Comparison of ENCODE assay signal across 23 cellular contexts in the genomic region with DNA sequence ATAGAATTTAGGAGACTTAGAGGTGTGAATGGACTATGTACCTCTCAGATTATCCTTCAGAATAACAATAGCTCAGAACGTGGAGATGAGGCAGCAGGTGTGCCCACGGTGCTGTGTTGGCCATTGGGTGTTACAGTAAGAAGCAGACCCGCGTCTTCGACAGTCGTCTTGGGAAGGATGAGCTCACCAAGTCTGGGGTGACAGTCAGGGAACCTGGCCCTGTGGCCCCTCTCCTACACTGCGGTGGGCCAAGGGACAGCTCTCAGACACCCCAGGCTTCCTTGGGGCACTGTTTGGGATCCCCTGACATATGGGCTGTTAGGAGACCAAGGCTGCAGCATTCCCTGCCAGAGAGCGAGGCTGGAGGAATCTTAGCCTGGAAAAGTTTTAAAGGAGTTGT.
"Had no signal": no experiment of that assay in that cellular context is flagged by ENCODE, and none has a peak within 500 bp of the region (broad histone marks: within the 10 kb centered on the region; RNA-seq: fewer than 3 reads in every experiment).

No MANE protein-coding gene starts in this region.

- H3K36me3 Mint-ChIP-seq: natural killer cell had no signal

- H3K4me1 Mint-ChIP-seq: memory B cell; natural killer cell; stimulated activated naive B cell treated with anti-CD40 and anti-IgM and Interleukin-4, amounts not matched to agents 10 μg/mL and 1 μg/mL and 100 μg/mL, for 72 hours had no signal

- H3K27me3 Mint-ChIP-seq: memory B cell; progenitor cell of endocrine pancreas; stimulated activated naive B cell treated with anti-CD40 and anti-IgM and Interleukin-4, amounts not matched to agents 10 μg/mL and 1 μg/mL and 100 μg/mL, for 72 hours; stimulated activated naive CD8-positive, alpha-beta T cell treated with anti-CD3 and anti-CD28 coated beads, Interleukin-15, Interleukin-2, amounts not matched to agents 100 ng/mL and 50 ng/mL, for 24 hours had no signal

- ATAC-seq: foreskin keratinocyte; gastroesophageal sphincter; heart left ventricle; right lobe of liver; stimulated activated naive B cell treated with anti-CD40 and anti-IgM and Interleukin-4, amounts not matched to agents 10 μg/mL and 1 μg/mL and 100 μg/mL, for 72 hours had no signal

- H3K27ac ChIP-seq: dorsolateral prefrontal cortex, esophagus muscularis mucosa, foreskin keratinocyte, gastroesophageal sphincter, heart left ventricle, hepatocyte, parathyroid adenoma, right lobe of liver, suprapubic skin, transverse colon, vagina had no signal

- H3K9me3 Mint-ChIP-seq: memory B cell; natural killer cell; stimulated activated naive B cell treated with anti-CD40 and anti-IgM and Interleukin-4, amounts not matched to agents 10 μg/mL and 1 μg/mL and 100 μg/mL, for 72 hours; stimulated activated naive CD8-positive, alpha-beta T cell treated with anti-CD3 and anti-CD28 coated beads, Interleukin-15, Interleukin-2, amounts not matched to agents 100 ng/mL and 50 ng/mL, for 24 hours had no signal

- H3K4me3 Mint-ChIP-seq: memory B cell; natural killer cell; stimulated activated naive B cell treated with anti-CD40 and anti-IgM and Interleukin-4, amounts not matched to agents 10 μg/mL and 1 μg/mL and 100 μg/mL, for 72 hours; stimulated activated naive CD8-positive, alpha-beta T cell treated with anti-CD3 and anti-CD28 coated beads, Interleukin-15, Interleukin-2, amounts not matched to agents 100 ng/mL and 50 ng/mL, for 24 hours had no signal

- H3K36me3 ChIP-seq: right lobe of liver, transverse colon, vagina had no signal

- DNase-seq: dorsolateral prefrontal cortex; effector CD4-positive, alpha-beta T cell; foreskin keratinocyte; heart left ventricle; kidney glomerular epithelial cell; natural killer cell; occipital lobe; right lobe of liver; small intestine; stimulated activated CD4-positive, alpha-beta T cell treated with anti-CD3 and anti-CD28 coated beads, Interleukin-15, amount 100 ng/mL, for 24 hours; stimulated activated CD4-positive, alpha-beta T cell treated with anti-CD3 and anti-CD28 coated beads, Interleukin-2, amount 100 ng/mL, for 48 hours; stimulated activated naive B cell treated with anti-CD40 and anti-IgM and Interleukin-4, amounts not matched to agents 10 μg/mL and 1 μg/mL and 100 μg/mL, for 72 hours; transverse colon had no signal

- H2AFZ ChIP-seq: hepatocyte, parathyroid adenoma had no signal

- H3K4me3 ChIP-seq: dorsolateral prefrontal cortex, esophagus muscularis mucosa, gastroesophageal sphincter, heart left ventricle, hepatocyte, lung, right lobe of liver, suprapubic skin, transverse colon, vagina had no signal

- H3K4me2 ChIP-seq: hepatocyte had no signal

- H3K4me1 ChIP-seq: esophagus muscularis mucosa, foreskin keratinocyte, gastroesophageal sphincter, heart left ventricle, right lobe of liver, suprapubic skin, transverse colon, vagina had no signal

- H3K9ac ChIP-seq: parathyroid adenoma had no signal

- H3K27me3 ChIP-seq: dorsolateral prefrontal cortex, esophagus muscularis mucosa, foreskin keratinocyte, gastroesophageal sphincter, heart left ventricle, hepatocyte, right lobe of liver, suprapubic skin, transverse colon, vagina had no signal

- H3K79me2 ChIP-seq: hepatocyte, parathyroid adenoma had no signal

- H3K27ac Mint-ChIP-seq: memory B cell; natural killer cell; stimulated activated naive B cell treated with anti-CD40 and anti-IgM and Interleukin-4, amounts not matched to agents 10 μg/mL and 1 μg/mL and 100 μg/mL, for 72 hours; stimulated activated naive CD8-positive, alpha-beta T cell treated with anti-CD3 and anti-CD28 coated beads, Interleukin-15, Interleukin-2, amounts not matched to agents 100 ng/mL and 50 ng/mL, for 24 hours had no signal

- H3K9me3 ChIP-seq: esophagus muscularis mucosa, gastroesophageal sphincter, heart left ventricle, right lobe of liver, suprapubic skin, transverse colon, vagina had no signal
